Comparison of ENCODE assay signal across 10 cellular contexts in the genomic region with DNA sequence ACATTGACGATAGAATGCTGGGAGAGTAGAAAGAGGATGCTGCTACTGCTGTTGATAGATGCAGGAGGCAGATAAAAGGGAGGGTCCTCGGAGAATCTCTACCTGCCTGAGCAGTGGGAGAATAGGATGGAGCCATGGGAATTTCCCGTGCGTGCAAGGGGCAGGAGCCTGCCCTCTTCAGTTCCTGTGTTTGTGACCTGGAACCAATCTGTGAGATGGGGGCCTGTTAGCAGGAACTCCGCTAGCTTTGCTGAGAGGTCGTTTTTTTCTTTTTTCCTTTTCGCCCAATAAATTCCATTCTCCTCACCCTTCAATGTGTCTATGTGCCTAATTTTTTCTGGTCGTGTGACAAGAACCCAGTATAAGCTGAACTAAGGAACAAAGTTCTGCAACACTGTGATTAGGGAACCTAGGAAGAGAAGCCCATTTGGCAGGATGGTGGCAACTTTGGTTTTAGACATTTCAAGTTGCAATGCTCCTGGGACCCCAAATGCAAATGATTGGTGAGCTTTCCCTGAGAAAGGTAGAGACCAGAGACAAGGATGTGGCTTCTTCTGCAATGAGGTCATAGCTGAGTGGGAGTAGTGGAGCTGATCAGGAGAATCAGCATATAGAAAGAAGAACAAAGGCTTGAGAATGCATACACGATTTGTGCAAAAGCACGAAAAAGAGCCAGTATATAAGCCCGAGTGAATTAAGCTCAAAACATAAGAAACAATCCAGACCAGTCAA. TPM values are rescaled to one million over a fixed set of nuclear protein-coding genes. Genes with fewer than 3 reads are reported as not detected.
DNase-seq lines count a peak whose midpoint lies in the region; ATAC-seq, FAIRE-seq and TF ChIP-seq lines count a peak whose summit lies in the region.
"Had no signal": no experiment of that assay in that cellular context is flagged by ENCODE, and none has a peak within 500 bp of the region (broad histone marks: within the 10 kb centered on the region; RNA-seq: fewer than 3 reads in every experiment).

No MANE protein-coding gene starts in this region.

- FAIRE-seq in GM18507 (lab: Jason Lieb, UNC) = peak; percentile 68

- no peaks in the 10 kb centered on the region for H3K27me3 Mint-ChIP-seq in endodermal cell (ENCODE audit: insufficient read depth)
- H3K27me3 Mint-ChIP-seq: activated naive CD4-positive, alpha-beta T cell treated with anti-CD3 and anti-CD28 coated beads, Interleukin-2, amount 50 U/mL, for 24 hours had no signal

- no peaks in the 10 kb centered on the region for H3K36me3 ChIP-seq in endodermal cell (ENCODE audit: control insufficient read depth, insufficient read depth, low read length)
- H3K36me3 ChIP-seq in mucosa of descending colon (ENCODE audit: low read depth) = no peaks in the 10 kb centered on the region
- no peaks in the 10 kb centered on the region for H3K36me3 ChIP-seq in tibial artery
- no peaks in the 10 kb centered on the region for H3K36me3 ChIP-seq in right atrium auricular region

- ATAC-seq in GM21447 (IDR thresholded peaks at IDR 0.05; ENCODE audit: unreplicated experiment) (peak; percentile 88), HG03103 (IDR thresholded peaks at IDR 0.05; ENCODE audit: low read depth, unreplicated experiment) (peak; percentile 89), mucosa of descending colon (no peak)
- ATAC-seq: psoas muscle had no signal

- no peaks in the 10 kb centered on the region for H3K9me3 Mint-ChIP-seq in endodermal cell
- H3K9me3 Mint-ChIP-seq: activated naive CD4-positive, alpha-beta T cell treated with anti-CD3 and anti-CD28 coated beads, Interleukin-2, amount 50 U/mL, for 24 hours had no signal

- no peak overlapping the region for H3K9ac ChIP-seq in endodermal cell (ENCODE audit: extremely low read depth, low read length, poor library complexity, severe bottlenecking)

- intact Hi-C loops in mucosa of descending colon (cut with DNase I, micrococcal nuclease) (no loop called here), tibial artery (cut with DNase I; ENCODE audit: low total_unique reads) (no loop called here)

- peaks cover 34% of the 10 kb centered on the region for H3K4me1 Mint-ChIP-seq in endodermal cell

- H3K27ac Mint-ChIP-seq in endodermal cell = peak overlapping the region; percentile 71

- no peaks in the 10 kb centered on the region for H3K9me3 ChIP-seq in endodermal cell (ENCODE audit: control insufficient read depth, low read length)
- no peaks in the 10 kb centered on the region for H3K9me3 ChIP-seq in mucosa of descending colon
- H3K9me3 ChIP-seq in tibial artery = no peaks in the 10 kb centered on the region
- no peaks in the 10 kb centered on the region for H3K9me3 ChIP-seq in right atrium auricular region
- H3K9me3 ChIP-seq: psoas muscle had no signal

- peaks cover 10% of the 10 kb centered on the region for H3K36me3 Mint-ChIP-seq in endodermal cell (ENCODE audit: low read depth)

- 84 to 85% methylated on average over 8 to 11 of the region's 11 CpGs for WGBS in endodermal cell (ENCODE audit: insufficient coverage in 1 of 2, insufficient read length in 1 of 2), 2 experiments

- no peak overlapping the region for H3K4me3 ChIP-seq in endodermal cell (ENCODE audit: low read length)
- no peak overlapping the region for H3K4me3 ChIP-seq in mucosa of descending colon
- H3K4me3 ChIP-seq in tibial artery = no peak overlapping the region
- H3K4me3 ChIP-seq in right atrium auricular region = no peak overlapping the region
- H3K4me3 ChIP-seq: psoas muscle had no signal

- H3K27ac ChIP-seq in endodermal cell (ENCODE audit: low read depth, low read length) (no peak overlapping the region), tibial artery (no peak overlapping the region), right atrium auricular region (no peak overlapping the region)
- H3K27ac ChIP-seq: psoas muscle had no signal

- H3K4me3 Mint-ChIP-seq in endodermal cell = no peak overlapping the region
- H3K4me3 Mint-ChIP-seq: activated naive CD4-positive, alpha-beta T cell treated with anti-CD3 and anti-CD28 coated beads, Interleukin-2, amount 50 U/mL, for 24 hours had no signal

- DNase-seq in GM18507 (ENCODE audit: extremely low spot score, insufficient read length, low read depth) = no peak
- no peak for DNase-seq in endodermal cell
- no peak for DNase-seq in mucosa of gallbladder (ENCODE audit: low spot score)
- no peak for DNase-seq in mucosa of descending colon
- no peak for DNase-seq in tibial artery
- no peak for DNase-seq in right atrium auricular region (ENCODE audit: low spot score)
- DNase-seq: psoas muscle had no signal

- H3K4me1 ChIP-seq in endodermal cell (ENCODE audit: control insufficient read depth, insufficient read depth, low read length) = no peaks in the 10 kb centered on the region
- H3K4me1 ChIP-seq in mucosa of descending colon (ENCODE audit: low read depth) = peaks cover 14% of the 10 kb centered on the region
- H3K4me1 ChIP-seq in tibial artery = no peaks in the 10 kb centered on the region
- peaks cover 0 to 4% of the 10 kb centered on the region in 2 donors for H3K4me1 ChIP-seq in right atrium auricular region
- H3K4me1 ChIP-seq: psoas muscle had no signal

- H3K27me3 ChIP-seq in endodermal cell (ENCODE audit: control insufficient read depth, insufficient read depth, low read length, poor library complexity, severe bottlenecking) (no peaks in the 10 kb centered on the region), tibial artery (no peaks in the 10 kb centered on the region), right atrium auricular region (no peaks in the 10 kb centered on the region)

- no peak for TF ChIP-seq CTCF in endodermal cell (conservative IDR thresholded peaks at IDR 0.05)
- TF ChIP-seq CTCF in mucosa of descending colon (IDR thresholded peaks at IDR 0.05) = no peak
- TF ChIP-seq CTCF in tibial artery (IDR thresholded peaks at IDR 0.05) = no peak
- no peak for TF ChIP-seq CTCF in right atrium auricular region (IDR thresholded peaks at IDR 0.05)

RNA-seq across cellular contexts. Expression of a gene that starts 23.9 kb away (rescaled TPM):
- total RNA-seq in endodermal cell (10 to 100 TPM; 64.4 to 76.4 TPM), mucosa of gallbladder (8.3 TPM), mucosa of descending colon (100 to 1,000 TPM in 1 of 3 donors, 10 to 100 TPM in 2; 35.1 to 121 (median 83.5) TPM), right atrium auricular region (100 to 1,000 TPM in 1 of 2 donors, 10 to 100 TPM in 1; 64.3 to 143 TPM)
- 21.4 TPM for polyA plus RNA-seq in endodermal cell (2013, experiment 1 of 2)
- 20.1 TPM for polyA plus RNA-seq in endodermal cell (2013, experiment 2 of 2)
